10 cellular contexts compared by ENCODE assay signal in the genomic region with DNA sequence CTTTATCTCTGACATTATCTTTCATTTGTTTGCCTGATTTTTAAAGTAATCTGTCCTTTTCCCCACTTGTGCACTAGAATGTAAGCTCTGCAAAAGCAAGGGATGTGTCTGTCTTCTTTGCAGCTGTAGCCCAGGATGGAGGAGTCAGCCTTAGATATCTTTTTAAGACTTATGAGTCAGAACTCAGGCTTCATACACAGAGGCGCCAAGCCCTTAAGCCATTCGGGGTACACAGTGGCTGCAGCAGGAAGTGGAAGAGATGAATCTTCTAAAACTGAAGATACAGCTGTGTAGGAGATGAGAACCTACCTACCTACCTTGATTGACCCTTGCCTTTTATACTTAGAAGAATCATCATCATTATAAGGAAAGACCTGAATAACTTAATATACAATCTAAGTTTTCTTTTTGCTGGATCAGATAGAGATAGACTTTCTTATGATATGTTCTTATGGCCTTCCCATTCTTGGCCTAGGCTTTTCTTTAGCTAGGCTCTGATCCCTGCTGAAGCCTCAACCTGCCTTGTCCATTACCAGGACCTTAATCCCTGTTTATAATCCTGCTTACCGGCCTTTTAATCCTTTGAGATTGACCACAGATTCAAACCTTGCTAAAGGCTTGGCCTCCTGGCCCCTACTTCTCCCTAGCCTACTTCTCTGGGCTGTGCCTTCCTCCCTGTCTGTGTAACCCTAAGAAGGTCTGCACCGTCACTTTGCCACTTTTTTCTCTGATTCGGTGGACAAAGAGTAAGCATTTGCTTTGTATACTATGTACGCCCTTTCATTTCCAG.
DNase-seq lines count a peak whose midpoint lies in the region; ATAC-seq and TF ChIP-seq lines count a peak whose summit lies in the region.
"Had no signal": no experiment of that assay in that cellular context is flagged by ENCODE, and none has a peak within 500 bp of the region (broad histone marks: within the 10 kb centered on the region; RNA-seq: fewer than 3 reads in every experiment).

No MANE protein-coding gene starts in this region.

- no peaks in the 10 kb centered on the region for H3K36me3 ChIP-seq in A673 (ENCODE audit: insufficient read depth, low read length, poor library complexity, severe bottlenecking)
- H3K36me3 ChIP-seq in SK-N-SH (replicated peaks in 1 of 2; ENCODE audit: control insufficient read depth in 1 of 2, insufficient read depth in 2 of 2, low read length in 1 of 2), result no peaks in the 10 kb centered on the region

- CTCF ChIA-PET in A673 (lab: Charles Lee) (no interaction called here), SK-N-SH (lab: Yijun Ruan, JAX) (interaction anchor here (0.9 kb wide), 1 partner anchor 403 kb away, joined by 3 read pairs; no protein-coding TSS in a partner anchor)

- ATAC-seq in GM21528 (IDR thresholded peaks at IDR 0.05; ENCODE audit: low FRiP score, unreplicated experiment), result no peak
- ATAC-seq in GM21619 (IDR thresholded peaks at IDR 0.05; ENCODE audit: unreplicated experiment), result no peak
- ATAC-seq in HG03354 (IDR thresholded peaks at IDR 0.05; ENCODE audit: poor library complexity, severe bottlenecking, unreplicated experiment), result no peak
- ATAC-seq: HCT116, left lobe of liver had no signal

- no peak for TF ChIP-seq CTCF in A673 (conservative IDR thresholded peaks at IDR 0.05; ENCODE audit: low read depth, low read length)
- no peak for TF ChIP-seq CTCF in SK-N-SH (IDR thresholded peaks at IDR 0.05)
- no peak for TF ChIP-seq CTCF in fibroblast of pulmonary artery (IDR thresholded peaks at IDR 0.05; ENCODE audit: low read length, missing control alignments)

- 67% methylated on average over 6 of the region's 6 CpGs for WGBS in SK-N-SH (ENCODE audit: low lambda C conversion rate)

- H3K9me2 ChIP-seq in SK-N-SH, result no peaks in the 10 kb centered on the region

- TF ChIP-seq RAD21 in SK-N-SH (IDR thresholded peaks at IDR 0.05; ENCODE audit: low read length), result no peak

- H2AFZ ChIP-seq in SK-N-SH (ENCODE audit: low read depth), result no peak overlapping the region

- POLR2A ChIA-PET in A673 (lab: Charles Lee; ENCODE audit: low non-redundant PET), result interaction anchor here (0.6 kb wide), 1 partner anchor 211 kb away, joined by 3 read pairs; no protein-coding TSS in a partner anchor
- POLR2A ChIA-PET in SK-N-SH (lab: Yijun Ruan, JAX), result interaction anchor here (0.6 to 1.0 kb wide), 2 partner anchors 154 to 394 kb away, joined by 3 to 4 read pairs; no protein-coding TSS in a partner anchor

- BruUV-seq in A673 (replicated peaks; lab: Mats Ljungman, UMichigan), result no TSS peak

- H3F3A ChIP-seq in SK-N-SH (replicated peaks; ENCODE audit: insufficient read depth), result peaks cover 27% of the 10 kb centered on the region

- intact Hi-C loops in A673 (cut with micrococcal nuclease; ENCODE audit: unreplicated experiment), result no loop called here

- H4K20me1 ChIP-seq in SK-N-SH (ENCODE audit: insufficient read depth), result no peaks in the 10 kb centered on the region

- H3K4me3 ChIP-seq in A673 (ENCODE audit: low read depth, low read length, poor library complexity, severe bottlenecking), result no peak overlapping the region
- no peak overlapping the region for H3K4me3 ChIP-seq in SK-N-SH (ENCODE audit: low read depth in 2 of 2, low read length in 1 of 2)
- no peak overlapping the region for H3K4me3 ChIP-seq in fibroblast of pulmonary artery (replicated peaks; ENCODE audit: low read depth, low read length)

- peak in 1 of 2 experiments; percentile 21; a peak in 1 of 4 replicates for TF ChIP-seq EP300 in SK-N-SH (IDR thresholded peaks at IDR 0.05; ENCODE audit: borderline replicate concordance in 1 of 2, low read depth in 1 of 2, low read length in 1 of 2)

- no peaks in the 10 kb centered on the region for H3K27me3 ChIP-seq in A673 (replicated peaks; ENCODE audit: insufficient read depth, low read depth, low read length, poor library complexity)
- no peaks in the 10 kb centered on the region for H3K27me3 ChIP-seq in SK-N-SH (ENCODE audit: insufficient read depth)

- H3K27ac ChIP-seq in A673 (ENCODE audit: low read depth, low read length, poor library complexity, severe bottlenecking) (no peak overlapping the region), SK-N-SH (ENCODE audit: low read depth in 2 of 2, low read length in 1 of 2) (peak overlapping the region; percentile 4 to 71; a peak in 3 of 4 replicates)

- peak; percentile 34 for DNase-seq in A673 (ENCODE audit: low spot score)
- DNase-seq in H4 (ENCODE audit: low spot score), result peak; percentile 13
- no peak for DNase-seq in SK-N-SH
- DNase-seq in fibroblast of pulmonary artery (ENCODE audit: low read depth), result peak; percentile 68
- no peak for DNase-seq in stimulated activated CD4-positive, alpha-beta T cell treated with anti-CD3 and anti-CD28 coated beads, Interleukin-4, amount 100 ng/mL, for 24 hours

- H3K4me1 ChIP-seq in A673 (ENCODE audit: insufficient read depth, low read length, poor library complexity, severe bottlenecking) (peaks cover 27% of the 10 kb centered on the region), SK-N-SH (ENCODE audit: control insufficient read depth in 1 of 2, insufficient read depth in 2 of 2, low read depth in 1 of 2, low read length in 1 of 2) (peaks cover 39 to 41% of the 10 kb centered on the region in 2 experiments)

- peak overlapping the region; percentile 6; the same call in 1 of the 2 replicates for H3K4me2 ChIP-seq in SK-N-SH

- H3K9me3 ChIP-seq in A673 (ENCODE audit: low read depth, low read length, poor library complexity, severe bottlenecking) (no peaks in the 10 kb centered on the region), SK-N-SH (no peaks in the 10 kb centered on the region)

- H3K79me2 ChIP-seq in SK-N-SH (ENCODE audit: insufficient read depth), result peaks cover 19% of the 10 kb centered on the region

- H3K9ac ChIP-seq in SK-N-SH, result no peak overlapping the region

TF ChIP-seq in SK-N-SH, 30 proteins besides CTCF, POLR2A, EP300 and RAD21:
- TF ChIP-seq JUND (IDR thresholded peaks at IDR 0.05) (peak; percentile 35; the same call in 1 of the 2 replicates), CHD2 (IDR thresholded peaks at IDR 0.05; ENCODE audit: low read length, partially characterized antibody) (no peak), GABPA (IDR thresholded peaks at IDR 0.05; ENCODE audit: low read depth) (no peak), FOSL2 (IDR thresholded peaks at IDR 0.05; ENCODE audit: borderline replicate concordance, low read depth) (peak; percentile 63; the same call in 1 of the 2 replicates), POLR2AphosphoS5 (IDR thresholded peaks at IDR 0.05; ENCODE audit: low read depth, low read length) (no peak), FOXJ3 (CRISPR knock-in tag; IDR thresholded peaks at IDR 0.05) (no peak), MXI1 (IDR thresholded peaks at IDR 0.05; ENCODE audit: low read depth, low read length) (no peak), TCF12 (IDR thresholded peaks at IDR 0.05) (peak; percentile 43; the same call in 1 of the 2 replicates)
- TF ChIP-seq, protein P1, sequence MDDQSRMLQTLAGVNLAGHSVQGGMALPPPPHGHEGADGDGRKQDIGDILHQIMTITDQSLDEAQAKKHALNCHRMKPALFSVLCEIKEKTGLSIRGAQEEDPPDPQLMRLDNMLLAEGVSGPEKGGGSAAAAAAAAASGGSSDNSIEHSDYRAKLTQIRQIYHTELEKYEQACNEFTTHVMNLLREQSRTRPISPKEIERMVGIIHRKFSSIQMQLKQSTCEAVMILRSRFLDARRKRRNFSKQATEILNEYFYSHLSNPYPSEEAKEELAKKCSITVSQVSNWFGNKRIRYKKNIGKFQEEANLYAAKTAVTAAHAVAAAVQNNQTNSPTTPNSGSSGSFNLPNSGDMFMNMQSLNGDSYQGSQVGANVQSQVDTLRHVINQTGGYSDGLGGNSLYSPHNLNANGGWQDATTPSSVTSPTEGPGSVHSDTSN (IDR thresholded peaks at IDR 0.05), result peak; percentile 9; the same call in 1 of the 2 replicates
TF ChIP-seq in SK-N-SH: peak in this region for 4.

Comparison
In these comparisons a context has a peak if more than half of its experiments do, and no peak if none do; other contexts are left out.
1. DNase-seq: peak in A673 (single experiment), H4 (single experiment) and fibroblast of pulmonary artery (single experiment); none in SK-N-SH (single experiment) and stimulated activated CD4-positive, alpha-beta T cell treated with anti-CD3 and anti-CD28 coated beads, Interleukin-4, amount 100 ng/mL, for 24 hours (single experiment).